In genomic region chr1:67948155-67949075, GRCh38 we compare ENCODE assay signal across 19 cellular contexts.
DNase-seq lines count a peak whose midpoint lies in the region; ATAC-seq and TF ChIP-seq lines count a peak whose summit lies in the region.
"Had no signal": no experiment of that assay in that cellular context is flagged by ENCODE, and none has a peak within 500 bp of the region (broad histone marks: within the 10 kb centered on the region; RNA-seq: fewer than 3 reads in every experiment).

No MANE protein-coding gene starts in this region.

- H3K4me1 ChIP-seq in lung (ENCODE audit: control insufficient read depth in 2 of 2, insufficient read depth in 2 of 2, low read length in 2 of 2): peaks cover 0 to 8% of the 10 kb centered on the region in 2 donors
- H3K4me1 ChIP-seq: Peyer's patch, upper lobe of left lung had no signal

- TF ChIP-seq CTCF in AG09309 (IDR thresholded peaks at IDR 0.05; ENCODE audit: control insufficient read depth, insufficient read depth, low read depth, low read length, missing control alignments) (no peak), choroid plexus epithelial cell (conservative IDR thresholded peaks at IDR 0.05; ENCODE audit: low read depth, low read length) (no peak), lung (IDR thresholded peaks at IDR 0.05; ENCODE audit: control extremely low read depth, extremely low read depth) (no peak), GM10266 (IDR thresholded peaks at IDR 0.05; ENCODE audit: control insufficient read depth, insufficient read depth, low read depth, missing control alignments) (no peak)

- H3K9me3 ChIP-seq in lung (ENCODE audit: control insufficient read depth in 2 of 2, insufficient read depth in 1 of 2, low read length in 1 of 2): no peaks in the 10 kb centered on the region
- H3K9me3 ChIP-seq: mucosa of descending colon, Peyer's patch, upper lobe of left lung had no signal

- ATAC-seq in lung (ENCODE audit: insufficient read depth, low FRiP score): peak; percentile 19
- ATAC-seq: esophagus mucosa, mucosa of descending colon had no signal

- DNase-seq in AG09309 (ENCODE audit: low read depth) (peak; percentile 52), HT1080 (ENCODE audit: low read depth) (peak; percentile 67), choroid plexus epithelial cell (ENCODE audit: low read depth) (peak; percentile 88), lung (ENCODE audit: low spot score) (no peak), RPMI8226 (no peak), GM10266 (ENCODE audit: extremely low spot score) (no peak), activated gamma-delta T cell (lab: John Stamatoyannopoulos, UW) (no peak)
- DNase-seq in activated CD4-positive, alpha-beta T cell treated with anti-CD3 and anti-CD28 coated beads, Interleukin-2, amount 50 U/mL, for 4 hours: no peak
- DNase-seq: activated CD4-positive, alpha-beta T cell treated with anti-CD3 and anti-CD28 coated beads, Interleukin-2, amount 50 U/mL, for 48 hours; activated gamma-delta T cell treated with Interleukin-2 at 50 U/mL for 16 hours; CD4-positive, CD25-positive, alpha-beta regulatory T cell; GDM1; KBM-7; mucosa of descending colon; NCI-H1417; Peyer's patch; stimulated activated CD8-positive, alpha-beta memory T cell treated with anti-CD3 and anti-CD28 coated beads, Interleukin-4, amount 100 ng/mL, for 48 hours; upper lobe of left lung had no signal

- H3K27ac ChIP-seq in lung (ENCODE audit: low read depth in 1 of 2, low read length in 1 of 2): no peak overlapping the region
- H3K27ac ChIP-seq: Peyer's patch, upper lobe of left lung had no signal

- no peaks in the 10 kb centered on the region for H3K36me3 ChIP-seq in lung (ENCODE audit: control insufficient read depth in 2 of 2, insufficient read depth in 2 of 2, low read length in 2 of 2)
- H3K36me3 ChIP-seq: Peyer's patch, upper lobe of left lung had no signal

- 74 to 84% methylated on average over 4 of the region's 4 CpGs for whole genome bisulfite sequencing in lung, 2 donors

- H3K4me3 ChIP-seq in AG09309 (ENCODE audit: control insufficient read depth, low read depth, low read length) (no peak overlapping the region), choroid plexus epithelial cell (ENCODE audit: low read depth, low read length) (no peak overlapping the region), lung (no peak overlapping the region)
- H3K4me3 ChIP-seq: mucosa of descending colon, Peyer's patch, upper lobe of left lung had no signal

- no peaks in the 10 kb centered on the region for H3K27me3 ChIP-seq in lung (ENCODE audit: control insufficient read depth, insufficient read depth)
- H3K27me3 ChIP-seq: Peyer's patch, upper lobe of left lung had no signal

Comparison
In these comparisons a context has a peak if more than half of its experiments do, and no peak if none do; other contexts are left out.
1. DNase-seq: peak in AG09309 (single experiment), HT1080 (single experiment) and choroid plexus epithelial cell (single experiment); none in lung (single experiment), RPMI8226 (single experiment), GM10266 (single experiment), activated gamma-delta T cell (single experiment) and activated CD4-positive, alpha-beta T cell treated with anti-CD3 and anti-CD28 coated beads, Interleukin-2, amount 50 U/mL, for 4 hours (0 of 2).